In the genomic region with DNA sequence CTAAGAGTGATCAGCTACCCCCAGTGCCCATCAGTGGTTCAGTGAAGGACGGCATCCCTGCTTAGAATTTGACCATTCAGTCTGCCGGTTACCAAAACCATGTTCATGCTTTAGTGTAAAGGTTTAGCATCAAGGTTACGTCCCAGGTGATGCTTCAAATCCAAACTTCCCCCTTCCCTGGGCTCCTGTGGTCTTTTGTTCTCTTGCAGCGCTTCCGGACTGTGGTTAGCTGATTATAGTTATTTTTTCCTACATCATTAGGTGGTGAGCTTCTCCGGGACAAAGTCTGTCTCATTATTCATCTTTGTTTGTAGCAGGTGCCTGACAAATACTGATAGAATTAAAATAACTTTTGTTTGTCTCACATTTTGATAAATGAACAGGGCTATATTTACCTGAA, we compare ENCODE assay signal across 35 cellular contexts. TPM values are rescaled to one million over a fixed set of nuclear protein-coding genes. Genes with fewer than 3 reads are reported as not detected.
DNase-seq lines count a peak whose midpoint lies in the region; ATAC-seq and TF ChIP-seq lines count a peak whose summit lies in the region.
"Had no signal": no experiment of that assay in that cellular context is flagged by ENCODE, and none has a peak within 500 bp of the region (broad histone marks: within the 10 kb centered on the region; RNA-seq: fewer than 3 reads in every experiment).

No MANE protein-coding gene starts in this region.

- no peaks in the 10 kb centered on the region for H3K79me2 ChIP-seq in osteoblast (ENCODE audit: insufficient read depth, low read length)
- H3K79me2 ChIP-seq: parathyroid adenoma had no signal

- no peak overlapping the region for H3K4me2 ChIP-seq in osteoblast (ENCODE audit: insufficient read depth, low read length)
- H3K4me2 ChIP-seq: smooth muscle cell had no signal

- H3K9me3 ChIP-seq in RWPE2 (ENCODE audit: severe bottlenecking) (no peaks in the 10 kb centered on the region), osteoblast (ENCODE audit: low read depth, low read length) (no peaks in the 10 kb centered on the region)
- H3K9me3 ChIP-seq: gastroesophageal sphincter, right atrium auricular region, thoracic aorta, uterus had no signal

- no peak overlapping the region for H2AFZ ChIP-seq in osteoblast (ENCODE audit: low read length)
- H2AFZ ChIP-seq: parathyroid adenoma had no signal

- H3K27ac ChIP-seq in RWPE2 (ENCODE audit: poor library complexity, severe bottlenecking) = no peak overlapping the region
- no peak overlapping the region for H3K27ac ChIP-seq in coronary artery
- no peak overlapping the region for H3K27ac ChIP-seq in osteoblast (ENCODE audit: low read depth, low read length)
- H3K27ac ChIP-seq: brain microvascular endothelial cell, gastroesophageal sphincter, HL-60, parathyroid adenoma, SK-N-MC, thoracic aorta had no signal

- CTCF ChIA-PET in activated naive CD4-positive, alpha-beta T cell treated with anti-CD3 and anti-CD28 coated beads, Interleukin-2, amount 10 ng/mL, durations not matched to agents 7 days and 5 days (lab: Charles Lee) = no interaction called here

- H3K4me1 ChIP-seq in RWPE2 (ENCODE audit: insufficient read depth, poor library complexity, severe bottlenecking) (peaks cover 21% of the 10 kb centered on the region), osteoblast (ENCODE audit: insufficient read depth, low read length) (peaks cover 6% of the 10 kb centered on the region)
- H3K4me1 ChIP-seq: parathyroid adenoma had no signal

- peak overlapping the region; percentile 8 for H3K4me3 Mint-ChIP-seq in activated naive CD4-positive, alpha-beta T cell treated with anti-CD3 and anti-CD28 coated beads, Interleukin-2, amount 10 ng/mL, durations not matched to agents 7 days and 5 days
- peak overlapping the region in 1 of 2 donors; percentile 23 for H3K4me3 Mint-ChIP-seq in stimulated activated naive B cell treated with anti-CD40 and anti-IgM and Interleukin-4, amounts not matched to agents 10 μg/mL and 1 μg/mL and 100 μg/mL, for 72 hours
- H3K4me3 Mint-ChIP-seq: CD8-positive, alpha-beta memory T cell; nephron progenitor cell; stimulated activated naive CD8-positive, alpha-beta T cell treated with anti-CD3 and anti-CD28 coated beads, Interleukin-15, amount 100 ng/mL, for 72 hours had no signal

- peak overlapping the region; percentile 6 for H3K27ac Mint-ChIP-seq in activated naive CD4-positive, alpha-beta T cell treated with anti-CD3 and anti-CD28 coated beads, Interleukin-2, amount 10 ng/mL, durations not matched to agents 7 days and 5 days
- peak overlapping the region; percentile 89 for H3K27ac Mint-ChIP-seq in stimulated activated naive B cell treated with anti-CD40 and anti-IgM and Interleukin-4, amounts not matched to agents 10 μg/mL and 1 μg/mL and 100 μg/mL, for 72 hours
- H3K27ac Mint-ChIP-seq: CD8-positive, alpha-beta memory T cell; nephron progenitor cell had no signal

- H3K4me3 ChIP-seq in RWPE2 (ENCODE audit: severe bottlenecking) (no peak overlapping the region), coronary artery (no peak overlapping the region), osteoblast (ENCODE audit: insufficient read depth, low read length) (no peak overlapping the region)
- H3K4me3 ChIP-seq: gastroesophageal sphincter, lung, right atrium auricular region, SK-N-MC, smooth muscle cell, thoracic aorta, uterus had no signal

- H3K36me3 Mint-ChIP-seq in activated naive CD4-positive, alpha-beta T cell treated with anti-CD3 and anti-CD28 coated beads, Interleukin-2, amount 10 ng/mL, durations not matched to agents 7 days and 5 days = no peaks in the 10 kb centered on the region
- peaks cover 0 to 2% of the 10 kb centered on the region in 2 donors for H3K36me3 Mint-ChIP-seq in stimulated activated naive B cell treated with anti-CD40 and anti-IgM and Interleukin-4, amounts not matched to agents 10 μg/mL and 1 μg/mL and 100 μg/mL, for 72 hours
- H3K36me3 Mint-ChIP-seq: CD8-positive, alpha-beta memory T cell had no signal

- no peak for TF ChIP-seq CTCF in RWPE2 (IDR thresholded peaks at IDR 0.05; ENCODE audit: poor library complexity, severe bottlenecking)
- no peak for TF ChIP-seq CTCF in coronary artery (IDR thresholded peaks at IDR 0.05)
- no peak for TF ChIP-seq CTCF in osteoblast (IDR thresholded peaks at IDR 0.05; ENCODE audit: extremely low read depth, low read depth, low read length)

- H3K9me3 Mint-ChIP-seq in activated naive CD4-positive, alpha-beta T cell treated with anti-CD3 and anti-CD28 coated beads, Interleukin-2, amount 10 ng/mL, durations not matched to agents 7 days and 5 days = no peaks in the 10 kb centered on the region
- peaks cover 2 to 7% of the 10 kb centered on the region in 2 donors for H3K9me3 Mint-ChIP-seq in stimulated activated naive B cell treated with anti-CD40 and anti-IgM and Interleukin-4, amounts not matched to agents 10 μg/mL and 1 μg/mL and 100 μg/mL, for 72 hours
- H3K9me3 Mint-ChIP-seq: CD8-positive, alpha-beta memory T cell; nephron progenitor cell; stimulated activated naive CD8-positive, alpha-beta T cell treated with anti-CD3 and anti-CD28 coated beads, Interleukin-15, amount 100 ng/mL, for 72 hours had no signal

- no peaks in the 10 kb centered on the region for H3K27me3 ChIP-seq in RWPE2 (ENCODE audit: insufficient read depth, poor library complexity, severe bottlenecking)
- H3K27me3 ChIP-seq in osteoblast (ENCODE audit: insufficient read depth, low read length) = peaks cover 29% of the 10 kb centered on the region
- H3K27me3 ChIP-seq: brain microvascular endothelial cell, gastroesophageal sphincter, right atrium auricular region, uterus had no signal

- peaks cover 4% of the 10 kb centered on the region for H3K27me3 Mint-ChIP-seq in activated naive CD4-positive, alpha-beta T cell treated with anti-CD3 and anti-CD28 coated beads, Interleukin-2, amount 10 ng/mL, durations not matched to agents 7 days and 5 days
- peaks cover 0 to 5% of the 10 kb centered on the region in 2 donors for H3K27me3 Mint-ChIP-seq in stimulated activated naive B cell treated with anti-CD40 and anti-IgM and Interleukin-4, amounts not matched to agents 10 μg/mL and 1 μg/mL and 100 μg/mL, for 72 hours

- no peaks in the 10 kb centered on the region for H4K20me1 ChIP-seq in osteoblast (ENCODE audit: insufficient read depth, low read length)

- peaks cover 62% of the 10 kb centered on the region for H3K4me1 Mint-ChIP-seq in activated naive CD4-positive, alpha-beta T cell treated with anti-CD3 and anti-CD28 coated beads, Interleukin-2, amount 10 ng/mL, durations not matched to agents 7 days and 5 days
- peaks cover 44 to 75% of the 10 kb centered on the region in 2 donors for H3K4me1 Mint-ChIP-seq in stimulated activated naive B cell treated with anti-CD40 and anti-IgM and Interleukin-4, amounts not matched to agents 10 μg/mL and 1 μg/mL and 100 μg/mL, for 72 hours

- no peak for ATAC-seq in RWPE2 (ENCODE audit: low read depth)
- no peak for ATAC-seq in stimulated activated naive B cell treated with anti-CD40 and anti-IgM and Interleukin-4, amounts not matched to agents 10 μg/mL and 1 μg/mL and 100 μg/mL, for 72 hours (replicated peaks)
- ATAC-seq: activated CD4-positive, CD25-positive, alpha-beta regulatory T cell treated with anti-CD3 and anti-CD28 coated beads, Interleukin-2, amount 50 U/mL, for 24 hours; gastroesophageal sphincter; stimulated activated naive CD8-positive, alpha-beta T cell treated with anti-CD3 and anti-CD28 coated beads, Interleukin-15, amount 100 ng/mL, for 72 hours had no signal

- DNase-seq in activated naive CD4-positive, alpha-beta T cell treated with anti-CD3 and anti-CD28 coated beads, Interleukin-2, amount 10 ng/mL, durations not matched to agents 7 days and 5 days = no peak
- no peak for DNase-seq in activated naive CD4-positive, alpha-beta T cell treated with Interleukin-2 at 50 U/mL for 16 hours
- peak; percentile 27 for DNase-seq in RWPE2 (ENCODE audit: low spot score)
- DNase-seq in coronary artery (ENCODE audit: low spot score) = peak; percentile 29
- no peak for DNase-seq in stimulated activated naive B cell treated with anti-CD40 and anti-IgM and Interleukin-4, amounts not matched to agents 10 μg/mL and 1 μg/mL and 100 μg/mL, for 72 hours
- DNase-seq in osteoblast (ENCODE audit: insufficient read length, low spot score, missing footprints) = no peak
- DNase-seq in NCI-H2171 treated with DMSO at 0.1 percent for 48 hours (lab: John Stamatoyannopoulos, UW) = no peak
- DNase-seq in cerebellum (ENCODE audit: low spot score) = no peak
- DNase-seq: activated gamma-delta T cell; activated T-cell treated with anti-CD3 and anti-CD28 coated beads for 4 hours; AML-193; amygdala; brain microvascular endothelial cell; CD8-positive, alpha-beta memory T cell; EL; hippocampal formation; MM.1S; NCI-H2029 treated with DMSO at 0.1 percent for 48 hours; NCI-H524 treated with DMSO at 0.1 percent for 48 hours; nephron progenitor cell; NK-92 treated with Interleukin-12 subunit alpha and Interleukin-12 subunit beta, amount 100 ng/mL, for 24 hours; stimulated activated CD4-positive, alpha-beta T cell treated with anti-CD3 and anti-CD28 coated beads, Interleukin-2, amount 100 ng/mL, for 24 hours; stimulated activated naive CD8-positive, alpha-beta T cell treated with anti-CD3 and anti-CD28 coated beads, Interleukin-15, amount 100 ng/mL, for 72 hours; uterus had no signal

- no peaks in the 10 kb centered on the region for H3K36me3 ChIP-seq in RWPE2 (ENCODE audit: low read depth)
- no peaks in the 10 kb centered on the region for H3K36me3 ChIP-seq in osteoblast (ENCODE audit: insufficient read depth, low read length)
- H3K36me3 ChIP-seq: brain microvascular endothelial cell, gastroesophageal sphincter, right atrium auricular region, thoracic aorta, uterus had no signal

RNA-seq across cellular contexts. Expression of a gene that starts 28.3 kb away (rescaled TPM):
- total RNA-seq in osteoblast (under 0.01 TPM in 1 of 2 replicates, not detected in the other), cerebellum (0.64 TPM)
- total RNA-seq: A673; CD8-positive, alpha-beta memory T cell; T-helper 1 cell treated with Interleukin-12 subunit alpha and Interleukin-12 subunit beta and Interleukin-4 antibody, amounts not matched to agents 30 ng/mL and 1 ng/mL, for 36 hours had no signal

Comparison
In these comparisons a context has a peak if more than half of its experiments do, and no peak if none do; other contexts are left out.
1. DNase-seq: peak in RWPE2 (single experiment) and coronary artery (single experiment); none in activated naive CD4-positive, alpha-beta T cell treated with anti-CD3 and anti-CD28 coated beads, Interleukin-2, amount 10 ng/mL, durations not matched to agents 7 days and 5 days (single experiment), activated naive CD4-positive, alpha-beta T cell treated with Interleukin-2 at 50 U/mL for 16 hours (single experiment), stimulated activated naive B cell treated with anti-CD40 and anti-IgM and Interleukin-4, amounts not matched to agents 10 μg/mL and 1 μg/mL and 100 μg/mL, for 72 hours (single experiment), osteoblast (single experiment), NCI-H2171 treated with DMSO at 0.1 percent for 48 hours (single experiment) and cerebellum (single experiment).